Comparison of ENCODE assay signal across 28 cellular contexts in the genomic region with DNA sequence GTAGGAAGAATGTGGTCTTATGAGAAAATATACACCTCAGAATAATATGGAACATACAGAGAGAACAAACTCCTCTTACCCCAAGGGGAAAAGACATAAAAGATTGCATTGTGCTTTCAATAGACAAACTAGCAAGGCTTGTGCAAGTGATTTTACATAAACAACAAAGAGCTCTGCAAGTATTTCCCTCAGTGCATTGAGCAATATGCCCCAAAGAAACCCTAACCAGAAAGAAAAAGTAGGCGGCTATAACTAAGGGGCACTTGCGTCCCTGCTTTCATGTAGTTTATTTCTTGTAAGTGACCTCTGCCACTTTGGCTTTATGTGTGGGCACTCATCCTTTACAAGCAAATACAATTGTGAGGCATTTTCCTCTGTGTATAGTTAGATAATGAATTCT.
"Had no signal": no experiment of that assay in that cellular context is flagged by ENCODE, and none has a peak within 500 bp of the region (broad histone marks: within the 10 kb centered on the region; RNA-seq: fewer than 3 reads in every experiment).

No MANE protein-coding gene starts in this region.

- H3K27ac Mint-ChIP-seq: activated CD4-positive, alpha-beta memory T cell treated with anti-CD3 and anti-CD28 coated beads, Interleukin-2, amount 10 ng/mL, durations not matched to agents 7 days and 5 days; activated naive CD4-positive, alpha-beta T cell treated with anti-CD3 and anti-CD28 coated beads, Interleukin-2, amount 50 U/mL, for 24 hours; activated naive CD8-positive, alpha-beta T cell treated with anti-CD3 and anti-CD28 coated beads, Interleukin-2, amount 50 U/mL, for 24 hours; activated T-helper 2 cell treated with anti-CD3 and anti-CD28 coated beads, Interferon-gamma antibody, Interleukin-2, Interleukin-4, amounts not matched to agents 10 μg/mL and 5 μg/mL and 100 μg/mL, durations not matched to agents 14 hours and 24 hours and 36 hours; effector memory CD8-positive, alpha-beta T cell; naive B cell; nephron progenitor cell; stimulated activated memory B cell treated with anti-CD40 and anti-IgM and Interleukin-4, amounts not matched to agents 10 μg/mL and 1 μg/mL and 100 μg/mL, for 72 hours; stimulated activated naive CD8-positive, alpha-beta T cell treated with anti-CD3 and anti-CD28 coated beads, Interleukin-15, amount 100 ng/mL, for 72 hours; T-helper 17 cell; type B pancreatic cell had no signal

- H3K4me3 Mint-ChIP-seq: activated CD4-positive, alpha-beta memory T cell treated with anti-CD3 and anti-CD28 coated beads, Interleukin-2, amount 10 ng/mL, durations not matched to agents 7 days and 5 days; activated CD4-positive, alpha-beta T cell treated with anti-CD3 and anti-CD28 coated beads, Interleukin-2, amount 10 ng/mL, durations not matched to agents 24 days and 14 days; activated naive CD4-positive, alpha-beta T cell treated with anti-CD3 and anti-CD28 coated beads, Interleukin-2, amount 50 U/mL, for 24 hours; activated naive CD8-positive, alpha-beta T cell treated with anti-CD3 and anti-CD28 coated beads, Interleukin-2, amount 50 U/mL, for 24 hours; effector memory CD8-positive, alpha-beta T cell; naive B cell; nephron progenitor cell; stimulated activated memory B cell treated with anti-CD40 and anti-IgM and Interleukin-4, amounts not matched to agents 10 μg/mL and 1 μg/mL and 100 μg/mL, for 72 hours; stimulated activated naive CD8-positive, alpha-beta T cell treated with anti-CD3 and anti-CD28 coated beads, Interleukin-15, amount 100 ng/mL, for 72 hours; T-helper 17 cell; type B pancreatic cell had no signal

- H3K9me3 ChIP-seq: pancreas, prostate gland, uterus had no signal

- H3K4me1 ChIP-seq: foreskin keratinocyte, heart right ventricle, left lung, pancreas, prostate gland, uterus had no signal

- H3K27me3 Mint-ChIP-seq: activated CD4-positive, alpha-beta memory T cell treated with anti-CD3 and anti-CD28 coated beads, Interleukin-2, amount 10 ng/mL, durations not matched to agents 7 days and 5 days; activated CD4-positive, alpha-beta T cell treated with anti-CD3 and anti-CD28 coated beads, Interleukin-2, amount 10 ng/mL, durations not matched to agents 24 days and 14 days; activated naive CD4-positive, alpha-beta T cell treated with anti-CD3 and anti-CD28 coated beads, Interleukin-2, amount 50 U/mL, for 24 hours; effector memory CD8-positive, alpha-beta T cell; stimulated activated memory B cell treated with anti-CD40 and anti-IgM and Interleukin-4, amounts not matched to agents 10 μg/mL and 1 μg/mL and 100 μg/mL, for 72 hours; stimulated activated naive CD8-positive, alpha-beta T cell treated with anti-CD3 and anti-CD28 coated beads, Interleukin-15, amount 100 ng/mL, for 72 hours; T-helper 17 cell; type B pancreatic cell had no signal

- H3K4me2 ChIP-seq: smooth muscle cell had no signal

- H3K4me1 Mint-ChIP-seq: activated CD4-positive, alpha-beta memory T cell treated with anti-CD3 and anti-CD28 coated beads, Interleukin-2, amount 10 ng/mL, durations not matched to agents 7 days and 5 days; activated CD4-positive, alpha-beta T cell treated with anti-CD3 and anti-CD28 coated beads, Interleukin-2, amount 10 ng/mL, durations not matched to agents 24 days and 14 days; activated naive CD4-positive, alpha-beta T cell treated with anti-CD3 and anti-CD28 coated beads, Interleukin-2, amount 50 U/mL, for 24 hours; activated naive CD8-positive, alpha-beta T cell treated with anti-CD3 and anti-CD28 coated beads, Interleukin-2, amount 50 U/mL, for 24 hours; naive B cell; stimulated activated memory B cell treated with anti-CD40 and anti-IgM and Interleukin-4, amounts not matched to agents 10 μg/mL and 1 μg/mL and 100 μg/mL, for 72 hours; stimulated activated naive CD8-positive, alpha-beta T cell treated with anti-CD3 and anti-CD28 coated beads, Interleukin-15, amount 100 ng/mL, for 72 hours; T-helper 17 cell had no signal

- H3K27ac ChIP-seq: foreskin keratinocyte, heart right ventricle, left lung, pancreas, prostate gland, uterus, WERI-Rb-1 had no signal

- DNase-seq: activated CD4-positive, alpha-beta memory T cell treated with anti-CD3 and anti-CD28 coated beads, Interleukin-2, amount 10 ng/mL, durations not matched to agents 7 days and 5 days; activated CD4-positive, alpha-beta T cell treated with anti-CD3 and anti-CD28 coated beads, Interleukin-2, amount 10 ng/mL, durations not matched to agents 24 days and 14 days; activated CD4-positive, CD25-positive, alpha-beta regulatory T cell treated with anti-CD3 and anti-CD28 coated beads, Interleukin-2, amount 50 U/mL, for 72 hours; activated naive CD8-positive, alpha-beta T cell treated with anti-CD3 and anti-CD28 coated beads, Interleukin-2, amount 50 U/mL, for 24 hours; activated T-cell treated with anti-CD3 and anti-CD28 coated beads, Interleukin-2, amount 50 U/mL, for 48 hours; effector memory CD8-positive, alpha-beta T cell; foreskin keratinocyte; heart right ventricle; left lung; naive B cell; nephron progenitor cell; nucleus accumbens; pancreas; stimulated activated CD4-positive, alpha-beta T cell treated with anti-CD3 and anti-CD28 coated beads, Interleukin-1b, Interleukin-23, amount 100 ng/mL, for 48 hours; stimulated activated CD4-positive, alpha-beta T cell treated with anti-CD3 and anti-CD28 coated beads, Interleukin-4, amount 100 ng/mL, for 4 hours; stimulated activated CD8-positive, alpha-beta memory T cell treated with anti-CD3 and anti-CD28 coated beads, Interleukin-4, amount 100 ng/mL, for 48 hours; stimulated activated naive CD8-positive, alpha-beta T cell treated with anti-CD3 and anti-CD28 coated beads, Interleukin-15, amount 100 ng/mL, for 72 hours; substantia nigra; T-helper 17 cell; T1000; uterus; WERI-Rb-1 had no signal

- ATAC-seq: activated naive CD8-positive, alpha-beta T cell treated with anti-CD3 and anti-CD28 coated beads, Interleukin-2, amount 50 U/mL, for 24 hours; effector memory CD8-positive, alpha-beta T cell; foreskin keratinocyte; heart right ventricle; left lung; pancreas; stimulated activated memory B cell treated with anti-CD40 and anti-IgM and Interleukin-4, amounts not matched to agents 10 μg/mL and 1 μg/mL and 100 μg/mL, for 72 hours; stimulated activated naive CD8-positive, alpha-beta T cell treated with anti-CD3 and anti-CD28 coated beads, Interleukin-15, amount 100 ng/mL, for 72 hours; T-helper 17 cell had no signal

- H3K27me3 ChIP-seq: foreskin keratinocyte, heart right ventricle, left lung, pancreas, uterus had no signal
